Comparison of ENCODE assay signal across 10 cellular contexts in the genomic region with DNA sequence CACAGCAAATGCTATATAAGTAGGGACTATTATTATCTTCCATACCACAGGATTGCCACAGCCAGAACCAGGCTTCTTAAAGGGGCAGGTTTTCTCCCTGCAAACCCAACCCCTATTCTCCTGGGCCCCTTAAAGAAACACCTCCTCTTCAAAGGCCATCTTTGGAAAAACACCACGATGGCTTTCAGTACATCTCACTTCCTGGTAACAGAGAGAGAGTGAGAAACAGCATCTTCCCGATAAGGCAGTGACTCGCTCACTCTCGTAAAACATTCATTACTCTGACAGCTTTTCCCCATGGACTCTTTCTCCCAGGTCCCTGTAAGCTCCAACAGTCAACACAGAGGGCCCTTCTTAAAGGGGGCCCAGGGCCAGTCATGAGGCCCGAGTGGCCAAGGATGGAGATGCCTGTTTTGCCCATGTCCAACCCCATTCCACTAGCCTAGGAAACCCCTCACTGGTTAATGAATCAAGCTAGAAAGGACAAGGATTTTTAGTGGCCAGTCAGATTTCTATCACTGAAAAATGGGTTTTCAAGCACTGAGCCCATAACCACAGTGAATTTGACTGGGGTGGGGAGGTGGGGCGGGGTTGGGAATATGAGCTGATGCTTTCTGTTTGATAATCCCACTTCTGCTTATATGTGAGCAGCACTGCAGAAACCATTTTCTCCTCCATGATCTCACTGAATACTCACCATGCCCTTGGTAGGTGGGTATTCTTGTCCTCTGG. TPM values are rescaled to one million over a fixed set of nuclear protein-coding genes. Genes with fewer than 3 reads are reported as not detected.
DNase-seq lines count a peak whose midpoint lies in the region; ATAC-seq and TF ChIP-seq lines count a peak whose summit lies in the region.
"Had no signal": no experiment of that assay in that cellular context is flagged by ENCODE, and none has a peak within 500 bp of the region (broad histone marks: within the 10 kb centered on the region; RNA-seq: fewer than 3 reads in every experiment).

No MANE protein-coding gene starts in this region.

- 48 to 77% (median 57%) methylated on average over 6 of the region's 6 CpGs for WGBS in spleen, 5 donors

- H3K36me3 ChIP-seq in HCT116 (ENCODE audit: control insufficient read depth in 1 of 2, insufficient read depth in 2 of 2, low read length in 2 of 2): no peaks in the 10 kb centered on the region
- peaks cover 0 to 10% (median 0%) of the 10 kb centered on the region in 6 donors for H3K36me3 ChIP-seq in spleen

- H2AFZ ChIP-seq in HCT116 (ENCODE audit: low read depth, low read length, poor library complexity, severe bottlenecking): peak overlapping the region; percentile 23
- H2AFZ ChIP-seq: parathyroid adenoma had no signal

- DNase-seq in HCT116 (ENCODE audit: low read depth, low spot score) (peak; percentile 28), RKO (ENCODE audit: low spot score) (peak; percentile 20), fibroblast of peridontal ligament (ENCODE audit: extremely low read depth) (peak; percentile 39), spleen (no peak), inferior parietal cortex (ENCODE audit: extremely low spot score) (no peak)
- DNase-seq in stimulated activated CD4-positive, alpha-beta T cell treated with anti-CD3 and anti-CD28 coated beads, Interleukin-12 subunit alpha, Interleukin-12 subunit beta, amount 100 ng/mL, for 4 hours: no peak
- DNase-seq: NCI-H524 had no signal

- RAD21 ChIA-PET in HCT116 (lab: Charles Lee; ENCODE audit: low non-redundant PET in 1 of 2, low total read pairs in 2 of 2, uncharacterized antibody in 2 of 2, unreplicated experiment in 2 of 2): interaction anchor here in 1 of 2 experiments (1.0 to 1.3 kb wide), 2 partner anchors 11 to 258 kb away, joined by 3 to 4 read pairs; no protein-coding TSS in a partner anchor

- H3K9ac ChIP-seq in HCT116 (ENCODE audit: low read length): peak overlapping the region; percentile 16; the same call in 1 of the 2 replicates
- H3K9ac ChIP-seq: parathyroid adenoma had no signal

- no peaks in the 10 kb centered on the region for H4K20me1 ChIP-seq in HCT116 (ENCODE audit: insufficient read depth)

- no peak for TF ChIP-seq RAD21 in HCT116 (IDR thresholded peaks at IDR 0.05; ENCODE audit: low read depth)

- H3K79me2 ChIP-seq in HCT116 (ENCODE audit: insufficient read depth, low read length): no peaks in the 10 kb centered on the region
- H3K79me2 ChIP-seq: parathyroid adenoma had no signal

- BruUV-seq in HCT116 (replicated peaks; lab: Mats Ljungman, UMichigan): no TSS peak

- TF ChIP-seq CTCF in HCT116 (IDR thresholded peaks at IDR 0.05 in 2 of 3, conservative IDR thresholded peaks at IDR 0.05 in 1 of 3; ENCODE audit: borderline replicate concordance in 1 of 3, insufficient read depth in 1 of 3, low read depth in 2 of 3, low read length in 2 of 3) (no peak), spleen (IDR thresholded peaks at IDR 0.05 in 8 of 11, conservative IDR thresholded peaks at IDR 0.05 in 3 of 11) (no peak)

- ATAC-seq in HCT116 (no peak), HG02970 (IDR thresholded peaks at IDR 0.05; ENCODE audit: low FRiP score, unreplicated experiment) (no peak), GM21825 (IDR thresholded peaks at IDR 0.05; ENCODE audit: unreplicated experiment) (no peak)

- no peak overlapping the region for H3K27ac ChIP-seq in HCT116 (ENCODE audit: low read depth, low read length)
- peak overlapping the region in 5 of 8 donors; percentile 29 to 82 (median 50) for H3K27ac ChIP-seq in spleen
- H3K27ac ChIP-seq: parathyroid adenoma had no signal

- H3K9me3 ChIP-seq in HCT116 (ENCODE audit: control insufficient read depth in 1 of 2, insufficient read depth in 1 of 2, low read depth in 1 of 2, low read length in 2 of 2): no peaks in the 10 kb centered on the region
- no peaks in the 10 kb centered on the region for H3K9me3 ChIP-seq in spleen

- intact Hi-C loops in HCT116 (cut with micrococcal nuclease): no loop called here
- intact Hi-C loops in spleen (cut with DNase I; ENCODE audit: low total_unique reads): no loop called here

- no peak for TF ChIP-seq POLR2A in HCT116 (IDR thresholded peaks at IDR 0.05; ENCODE audit: borderline replicate concordance, extremely low read depth, insufficient read depth, insufficient read length)
- TF ChIP-seq POLR2A in spleen (IDR thresholded peaks at IDR 0.05): no peak

- no peaks in the 10 kb centered on the region for H3K27me3 ChIP-seq in HCT116 (ENCODE audit: insufficient read depth, low read length)
- H3K27me3 ChIP-seq in spleen (replicated peaks in 1 of 7): peaks cover 0 to 50% (median 24%) of the 10 kb centered on the region in 7 donors

- H3K9me2 ChIP-seq in HCT116 (ENCODE audit: insufficient read depth): no peaks in the 10 kb centered on the region

- H3K4me3 ChIP-seq in HCT116 (replicated peaks in 1 of 2; ENCODE audit: low read depth in 1 of 2, low read length in 2 of 2): no peak overlapping the region
- no peak overlapping the region for H3K4me3 ChIP-seq in spleen

- H3K4me2 ChIP-seq in HCT116 (ENCODE audit: low read length): peak overlapping the region; percentile 65

- POLR2A ChIA-PET in HCT116 (lab: Charles Lee): interaction anchor here (0.6 to 1.8 kb wide), 3 partner anchors 179 to 432 kb away, joined by 3 to 5 read pairs (median 4); no protein-coding TSS in a partner anchor

- peaks cover 24 to 52% of the 10 kb centered on the region in 2 experiments for H3K4me1 ChIP-seq in HCT116 (ENCODE audit: control insufficient read depth in 1 of 2, insufficient read depth in 2 of 2, low read length in 2 of 2)
- peaks cover 11 to 75% (median 52%) of the 10 kb centered on the region in 6 donors for H3K4me1 ChIP-seq in spleen

- CTCF ChIA-PET in HCT116 (lab: Charles Lee): interaction anchor here (1.3 to 1.4 kb wide), 2 partner anchors 9 to 174 kb away, joined by 4 read pairs; no protein-coding TSS in a partner anchor

TF ChIP-seq in HCT116, 20 proteins besides CTCF, POLR2A, EP300 and RAD21:
- TF ChIP-seq TCF7L2 (IDR thresholded peaks at IDR 0.05; ENCODE audit: borderline replicate concordance, extremely low read depth, insufficient read depth, insufficient read length): no peak
- no peak for TF ChIP-seq POLR2AphosphoS5 (IDR thresholded peaks at IDR 0.05; ENCODE audit: low read depth, low read length)
- TF ChIP-seq, protein P1, sequence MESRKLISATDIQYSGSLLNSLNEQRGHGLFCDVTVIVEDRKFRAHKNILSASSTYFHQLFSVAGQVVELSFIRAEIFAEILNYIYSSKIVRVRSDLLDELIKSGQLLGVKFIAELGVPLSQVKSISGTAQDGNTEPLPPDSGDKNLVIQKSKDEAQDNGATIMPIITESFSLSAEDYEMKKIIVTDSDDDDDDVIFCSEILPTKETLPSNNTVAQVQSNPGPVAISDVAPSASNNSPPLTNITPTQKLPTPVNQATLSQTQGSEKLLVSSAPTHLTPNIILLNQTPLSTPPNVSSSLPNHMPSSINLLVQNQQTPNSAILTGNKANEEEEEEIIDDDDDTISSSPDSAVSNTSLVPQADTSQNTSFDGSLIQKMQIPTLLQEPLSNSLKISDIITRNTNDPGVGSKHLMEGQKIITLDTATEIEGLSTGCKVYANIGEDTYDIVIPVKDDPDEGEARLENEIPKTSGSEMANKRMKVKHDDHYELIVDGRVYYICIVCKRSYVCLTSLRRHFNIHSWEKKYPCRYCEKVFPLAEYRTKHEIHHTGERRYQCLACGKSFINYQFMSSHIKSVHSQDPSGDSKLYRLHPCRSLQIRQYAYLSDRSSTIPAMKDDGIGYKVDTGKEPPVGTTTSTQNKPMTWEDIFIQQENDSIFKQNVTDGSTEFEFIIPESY (IDR thresholded peaks at IDR 0.05; ENCODE audit: extremely low read depth, insufficient replicate concordance, low read length): no peak
- TF ChIP-seq SP1 (IDR thresholded peaks at IDR 0.05; ENCODE audit: low read depth): peak; percentile 51
- TF ChIP-seq FOSL1 (IDR thresholded peaks at IDR 0.05; ENCODE audit: low read depth): 0 out of 2 replicates have a peak, but pooled peaks have one; percentile 19
- TF ChIP-seq ELF1 (IDR thresholded peaks at IDR 0.05; ENCODE audit: borderline replicate concordance, low read depth): no peak
- TF ChIP-seq YY1 (IDR thresholded peaks at IDR 0.05; ENCODE audit: extremely low read depth, insufficient replicate concordance, low read depth, low read length): no peak
- no peak for TF ChIP-seq ZNF274 (IDR thresholded peaks at IDR 0.05; ENCODE audit: low read depth, low read length)
- no peak for TF ChIP-seq ZFX (IDR thresholded peaks at IDR 0.05)
- TF ChIP-seq, protein P2, sequence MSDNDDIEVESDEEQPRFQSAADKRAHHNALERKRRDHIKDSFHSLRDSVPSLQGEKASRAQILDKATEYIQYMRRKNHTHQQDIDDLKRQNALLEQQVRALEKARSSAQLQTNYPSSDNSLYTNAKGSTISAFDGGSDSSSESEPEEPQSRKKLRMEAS (IDR thresholded peaks at IDR 0.05): no peak
- no peak for TF ChIP-seq SIN3A (IDR thresholded peaks at IDR 0.05; ENCODE audit: low read depth)
- peak; percentile 75 for TF ChIP-seq SRF (IDR thresholded peaks at IDR 0.05; ENCODE audit: low read depth)

RNA-seq across cellular contexts. Expression of a gene that starts 3.7 kb away (rescaled TPM):
- total RNA-seq in HCT116 (2021; ENCODE audit: unreplicated experiment) (22.8 TPM), spleen (10 to 100 TPM; 15.7 to 37.2 (median 27.4) TPM)
- 9.8 and 11.3 TPM in 2 replicates for polyA plus RNA-seq in HCT116 (2012)
- polyA plus RNA-seq in spleen: 1 to 10 TPM; 1.1 to 3.5 (median 1.2) TPM

RNA-seq across cellular contexts. Expression of a gene that starts 28.3 kb away (rescaled TPM):
- 51.7 TPM for total RNA-seq in HCT116 (2021; ENCODE audit: unreplicated experiment)
- 77.6 and 98.9 TPM in 2 replicates for polyA plus RNA-seq in HCT116 (2012)
- 100 to 1,000 TPM; 115 to 360 (median 188) TPM for total RNA-seq in spleen
- polyA plus RNA-seq in spleen: 100 to 1,000 TPM in 2 of 3 donors, 10 to 100 TPM in 1; 67.1 to 180 (median 108) TPM

Comparison
In these comparisons a context has a peak if more than half of its experiments do, and no peak if none do; other contexts are left out.
1. DNase-seq: peak in HCT116 (single experiment), RKO (single experiment) and fibroblast of peridontal ligament (single experiment); none in spleen (single experiment), inferior parietal cortex (single experiment) and stimulated activated CD4-positive, alpha-beta T cell treated with anti-CD3 and anti-CD28 coated beads, Interleukin-12 subunit alpha, Interleukin-12 subunit beta, amount 100 ng/mL, for 4 hours (single experiment).